ENCODE assay signal across 16 cellular contexts in the genomic region with DNA sequence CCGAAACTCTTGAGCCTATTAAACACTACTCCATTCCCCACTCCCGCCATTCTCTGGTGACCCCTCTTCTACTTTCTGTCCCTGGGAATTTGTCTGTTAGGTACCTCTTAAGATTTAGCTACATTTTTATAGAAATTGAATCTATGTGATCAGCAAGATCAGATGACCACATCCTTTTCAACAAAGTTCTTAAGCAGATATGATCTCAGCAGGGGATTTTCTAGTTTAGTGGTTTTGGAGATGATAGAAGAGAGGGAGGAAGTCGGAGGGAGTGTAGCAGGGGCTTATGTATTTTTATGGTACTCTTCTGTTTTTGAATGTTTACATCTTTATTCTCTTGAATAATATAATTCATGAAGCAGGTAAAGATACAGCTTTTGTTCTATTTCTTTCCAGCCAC. TPM values are rescaled to one million over a fixed set of nuclear protein-coding genes. Genes with fewer than 3 reads are reported as not detected.
DNase-seq lines count a peak whose midpoint lies in the region; ATAC-seq and TF ChIP-seq lines count a peak whose summit lies in the region.
"Had no signal": no experiment of that assay in that cellular context is flagged by ENCODE, and none has a peak within 500 bp of the region (broad histone marks: within the 10 kb centered on the region; RNA-seq: fewer than 3 reads in every experiment).

No MANE protein-coding gene starts in this region.

- H3K79me2 ChIP-seq in KMS-11 (ENCODE audit: insufficient read depth, low read depth) = no peaks in the 10 kb centered on the region

- no peak for TF ChIP-seq POLR2A in Peyer's patch (IDR thresholded peaks at IDR 0.05)

- no peaks in the 10 kb centered on the region for H3K9me3 Mint-ChIP-seq in activated CD4-positive, alpha-beta T cell treated with anti-CD3 and anti-CD28 coated beads, Interleukin-2, amount 10 ng/mL, durations not matched to agents 7 days and 5 days
- no peaks in the 10 kb centered on the region for H3K9me3 Mint-ChIP-seq in activated naive CD4-positive, alpha-beta T cell treated with anti-CD3 and anti-CD28 coated beads, Interleukin-2, amount 50 U/mL, for 72 hours
- no peaks in the 10 kb centered on the region for H3K9me3 Mint-ChIP-seq in natural killer cell treated with Interleukin-12 subunit alpha and Interleukin-12 subunit beta and Interleukin-15 and Interleukin-18, amount 100 ng/mL, for 72 hours
- H3K9me3 Mint-ChIP-seq: brain, CD14-positive monocyte had no signal

- H3K9me3 ChIP-seq in Peyer's patch = no peaks in the 10 kb centered on the region
- H3K9me3 ChIP-seq: left ventricle myocardium inferior, right lobe of liver had no signal

- H3K4me1 ChIP-seq in KMS-11 (ENCODE audit: low read depth, poor library complexity, severe bottlenecking) (peaks cover 50% of the 10 kb centered on the region), Peyer's patch (no peaks in the 10 kb centered on the region)
- H3K4me1 ChIP-seq: left ventricle myocardium inferior, right lobe of liver had no signal

- H3K4me3 ChIP-seq in KMS-11 (IDR thresholded peaks at IDR 0.05; ENCODE audit: insufficient read depth, low read depth, low read length) (no peak overlapping the region), Peyer's patch (no peak overlapping the region)
- H3K4me3 ChIP-seq: dorsolateral prefrontal cortex, left ventricle myocardium inferior, right lobe of liver had no signal

- H3K27me3 Mint-ChIP-seq in activated CD4-positive, alpha-beta T cell treated with anti-CD3 and anti-CD28 coated beads, Interleukin-2, amount 10 ng/mL, durations not matched to agents 7 days and 5 days = no peaks in the 10 kb centered on the region
- H3K27me3 Mint-ChIP-seq in natural killer cell treated with Interleukin-12 subunit alpha and Interleukin-12 subunit beta and Interleukin-15 and Interleukin-18, amount 100 ng/mL, for 72 hours = no peaks in the 10 kb centered on the region

- H3K9ac ChIP-seq in KMS-11 = no peak overlapping the region

- H3K36me3 Mint-ChIP-seq in activated CD4-positive, alpha-beta T cell treated with anti-CD3 and anti-CD28 coated beads, Interleukin-2, amount 10 ng/mL, durations not matched to agents 7 days and 5 days (ENCODE audit: low read depth) = peaks cover 61% of the 10 kb centered on the region
- H3K36me3 Mint-ChIP-seq in activated naive CD4-positive, alpha-beta T cell treated with anti-CD3 and anti-CD28 coated beads, Interleukin-2, amount 50 U/mL, for 72 hours = peaks cover 9 to 40% of the 10 kb centered on the region in 2 donors
- peaks cover 29% of the 10 kb centered on the region for H3K36me3 Mint-ChIP-seq in natural killer cell treated with Interleukin-12 subunit alpha and Interleukin-12 subunit beta and Interleukin-15 and Interleukin-18, amount 100 ng/mL, for 72 hours

- H3K4me2 ChIP-seq in KMS-11 = peak overlapping the region; percentile 56

- peaks cover 73% of the 10 kb centered on the region for H3K4me1 Mint-ChIP-seq in activated CD4-positive, alpha-beta T cell treated with anti-CD3 and anti-CD28 coated beads, Interleukin-2, amount 10 ng/mL, durations not matched to agents 7 days and 5 days
- peaks cover 30 to 35% of the 10 kb centered on the region in 2 donors for H3K4me1 Mint-ChIP-seq in natural killer cell treated with Interleukin-12 subunit alpha and Interleukin-12 subunit beta and Interleukin-15 and Interleukin-18, amount 100 ng/mL, for 72 hours (ENCODE audit: low read depth in 2 of 2)
- H3K4me1 Mint-ChIP-seq: brain, CD14-positive monocyte had no signal

- H3K27me3 ChIP-seq in KMS-11 (ENCODE audit: insufficient read depth, low read depth) = no peaks in the 10 kb centered on the region
- no peaks in the 10 kb centered on the region for H3K27me3 ChIP-seq in Peyer's patch
- H3K27me3 ChIP-seq: dorsolateral prefrontal cortex, right lobe of liver had no signal

- ATAC-seq in activated naive CD4-positive, alpha-beta T cell treated with anti-CD3 and anti-CD28 coated beads, Interleukin-2, amount 50 U/mL, for 72 hours = peak; percentile 45 to 82
- ATAC-seq in natural killer cell treated with Interleukin-12 subunit alpha and Interleukin-12 subunit beta and Interleukin-15 and Interleukin-18, amount 100 ng/mL, for 72 hours = peak; percentile 79 to 85
- ATAC-seq: right lobe of liver had no signal

- peak overlapping the region; percentile 91 for H3K27ac Mint-ChIP-seq in activated CD4-positive, alpha-beta T cell treated with anti-CD3 and anti-CD28 coated beads, Interleukin-2, amount 10 ng/mL, durations not matched to agents 7 days and 5 days
- peak overlapping the region; percentile 66 to 88 for H3K27ac Mint-ChIP-seq in activated naive CD4-positive, alpha-beta T cell treated with anti-CD3 and anti-CD28 coated beads, Interleukin-2, amount 50 U/mL, for 72 hours
- H3K27ac Mint-ChIP-seq in natural killer cell treated with Interleukin-12 subunit alpha and Interleukin-12 subunit beta and Interleukin-15 and Interleukin-18, amount 100 ng/mL, for 72 hours = peak overlapping the region; percentile 83 to 84
- H3K27ac Mint-ChIP-seq: CD14-positive monocyte had no signal

- POLR2A ChIA-PET in activated CD4-positive, alpha-beta T cell treated with anti-CD3 and anti-CD28 coated beads, Interleukin-2, amount 10 ng/mL, durations not matched to agents 7 days and 5 days (lab: Charles Lee) = no interaction called here

- H3K27ac ChIP-seq in KMS-11 (peak overlapping the region; percentile 24; the same call in 1 of the 2 replicates), Peyer's patch (no peak overlapping the region)
- H3K27ac ChIP-seq: dorsolateral prefrontal cortex, left ventricle myocardium inferior, right lobe of liver had no signal

- no peak overlapping the region for H2AFZ ChIP-seq in KMS-11 (ENCODE audit: low read depth)

- no peaks in the 10 kb centered on the region for H4K20me1 ChIP-seq in KMS-11 (ENCODE audit: insufficient read depth)

- no peaks in the 10 kb centered on the region for H3K36me3 ChIP-seq in KMS-11 (ENCODE audit: insufficient read depth)
- peaks cover 0 to 37% (median 0%) of the 10 kb centered on the region in 3 donors for H3K36me3 ChIP-seq in Peyer's patch

- DNase-seq in activated CD4-positive, alpha-beta T cell treated with anti-CD3 and anti-CD28 coated beads, Interleukin-2, amount 10 ng/mL, durations not matched to agents 7 days and 5 days = peak; percentile 57
- no peak for DNase-seq in activated CD4-positive, alpha-beta T cell treated with anti-CD3 and anti-CD28 coated beads, Interleukin-2, amount 50 U/mL, for 4 hours
- no peak for DNase-seq in activated naive CD4-positive, alpha-beta T cell treated with anti-CD3 and anti-CD28 coated beads, Interleukin-2, amount 50 U/mL, for 72 hours (ENCODE audit: low spot score in 2 of 2)
- no peak for DNase-seq in natural killer cell treated with Interleukin-12 subunit alpha and Interleukin-12 subunit beta and Interleukin-15 and Interleukin-18, amount 100 ng/mL, for 72 hours (ENCODE audit: low spot score)
- no peak for DNase-seq in Peyer's patch
- DNase-seq in UCSD-AML1 (lab: John Stamatoyannopoulos, UW; ENCODE audit: unreplicated experiment) = no peak
- no peak for DNase-seq in cerebellar cortex (ENCODE audit: low spot score)
- DNase-seq: activated effector memory CD4-positive, alpha-beta T cell treated with anti-CD3 and anti-CD28 coated beads, Interleukin-2, amount 50 U/mL, for 16 hours; dorsolateral prefrontal cortex; left ventricle myocardium inferior; NCI-H187 treated with DMSO at 0.1 percent for 48 hours; right lobe of liver; SHP77 treated with DMSO at 0.1 percent for 48 hours had no signal

- CTCF ChIA-PET in activated CD4-positive, alpha-beta T cell treated with anti-CD3 and anti-CD28 coated beads, Interleukin-2, amount 10 ng/mL, durations not matched to agents 7 days and 5 days (lab: Charles Lee) = interaction anchor here (1.2 kb wide), 1 partner anchor 9 kb away, joined by 3 read pairs; no protein-coding TSS in a partner anchor

- H3K4me3 Mint-ChIP-seq in activated CD4-positive, alpha-beta T cell treated with anti-CD3 and anti-CD28 coated beads, Interleukin-2, amount 10 ng/mL, durations not matched to agents 7 days and 5 days = peak overlapping the region; percentile 69
- peak overlapping the region; percentile 71 for H3K4me3 Mint-ChIP-seq in natural killer cell treated with Interleukin-12 subunit alpha and Interleukin-12 subunit beta and Interleukin-15 and Interleukin-18, amount 100 ng/mL, for 72 hours
- H3K4me3 Mint-ChIP-seq: brain, CD14-positive monocyte had no signal

- TF ChIP-seq CTCF in KMS-11 (conservative IDR thresholded peaks at IDR 0.05; ENCODE audit: low read depth, low read length) (no peak), Peyer's patch (IDR thresholded peaks at IDR 0.05) (no peak)

RNA-seq across cellular contexts. Expression of a gene that starts 40.8 kb away (rescaled TPM):
- 100 to 1,000 TPM; 288 to 292 TPM for total RNA-seq in activated CD4-positive, alpha-beta T cell treated with anti-CD3 and anti-CD28 coated beads, Interleukin-2, amount 10 ng/mL, durations not matched to agents 7 days and 5 days
- 100 to 1,000 TPM; 118 to 174 TPM for total RNA-seq in activated naive CD4-positive, alpha-beta T cell treated with anti-CD3 and anti-CD28 coated beads, Interleukin-2, amount 50 U/mL, for 72 hours
- 100 to 1,000 TPM; 144 to 169 TPM for total RNA-seq in natural killer cell treated with Interleukin-12 subunit alpha and Interleukin-12 subunit beta and Interleukin-15 and Interleukin-18, amount 100 ng/mL, for 72 hours
- 10 to 100 TPM; 17.2 to 32.2 (median 26.0) TPM for total RNA-seq in Peyer's patch

RNA-seq across cellular contexts. Expression of a gene that starts 40.9 kb away (rescaled TPM):
- 10 to 100 TPM; 37.3 to 38.1 TPM for total RNA-seq in activated CD4-positive, alpha-beta T cell treated with anti-CD3 and anti-CD28 coated beads, Interleukin-2, amount 10 ng/mL, durations not matched to agents 7 days and 5 days
- total RNA-seq in activated naive CD4-positive, alpha-beta T cell treated with anti-CD3 and anti-CD28 coated beads, Interleukin-2, amount 50 U/mL, for 72 hours = 10 to 100 TPM; 18.5 to 19.8 TPM
- total RNA-seq in natural killer cell treated with Interleukin-12 subunit alpha and Interleukin-12 subunit beta and Interleukin-15 and Interleukin-18, amount 100 ng/mL, for 72 hours = 10 to 100 TPM; 28.4 to 35.7 TPM
- total RNA-seq in Peyer's patch = 10 to 100 TPM; 31.2 to 42.1 (median 39.8) TPM
